1 cellular context compared by ENCODE assay signal in genomic region chr3:133799794-133800585, GRCh38.
TF ChIP-seq lines count a peak whose summit lies in the region.

No MANE protein-coding gene starts in this region.

TF ChIP-seq in SK-N-SH treated with all-trans-retinoic acid at 6 μM for 48 hours, 23 proteins besides CTCF, POLR2A, EP300 and RAD21 (continued from another document):
- TF ChIP-seq TSHZ2 (CRISPR knock-in tag; IDR thresholded peaks at IDR 0.05): no peak
- no peak for TF ChIP-seq ZC3H10 (CRISPR knock-in tag; IDR thresholded peaks at IDR 0.05)
- TF ChIP-seq GLIS3 (CRISPR knock-in tag; IDR thresholded peaks at IDR 0.05): no peak
- TF ChIP-seq BACH2 (CRISPR knock-in tag; IDR thresholded peaks at IDR 0.05; ENCODE audit: borderline replicate concordance): no peak
